Comparison of ENCODE assay signal across 1 cellular context in genomic region chr6:104940881-104941693, GRCh38.
A peak's percentile ranks its signal among the peaks of the same experiment; 100 is the strongest.
TF ChIP-seq lines count a peak whose summit lies in the region.

No MANE protein-coding gene starts in this region.

TF ChIP-seq in HEK293, 187 proteins besides CTCF, POLR2A, EP300 and RAD21 (continued from another document):
- TF ChIP-seq ZBTB26 (tag by site-specific recombination; optimal IDR thresholded peaks at IDR 0.05) = peak; percentile 69
- 0 out of 2 replicates have a peak, but pooled peaks have one; percentile 12 for TF ChIP-seq MEIS1 (CRISPR knock-in tag; IDR thresholded peaks at IDR 0.05; ENCODE audit: borderline replicate concordance)
- TF ChIP-seq ZNF692 (tag by site-specific recombination; IDR thresholded peaks at IDR 0.05) = 0 out of 2 replicates have a peak, but pooled peaks have one; percentile 42
- 0 out of 2 replicates have a peak, but pooled peaks have one; percentile 21 for TF ChIP-seq ZNF341 (tag by site-specific recombination; IDR thresholded peaks at IDR 0.05; ENCODE audit: low read depth)
- peak; percentile 91 for TF ChIP-seq PBX3 (CRISPR knock-in tag; IDR thresholded peaks at IDR 0.05)
- 0 out of 2 replicates have a peak, but pooled peaks have one; percentile 43 for TF ChIP-seq HIC1 (tag by site-specific recombination; IDR thresholded peaks at IDR 0.05)
- no peak for TF ChIP-seq ZNF155 (tag by site-specific recombination; IDR thresholded peaks at IDR 0.05)
- TF ChIP-seq ZBTB44 (tag by site-specific recombination; IDR thresholded peaks at IDR 0.05) = 0 out of 2 replicates have a peak, but pooled peaks have one; percentile 15
- peak; percentile 56; the same call in 1 of the 2 replicates for TF ChIP-seq ZNF600 (tag by site-specific recombination; IDR thresholded peaks at IDR 0.05)
- TF ChIP-seq SETDB1 (IDR thresholded peaks at IDR 0.05; ENCODE audit: insufficient read length, low read length) = peak; percentile 36
- 0 out of 2 replicates have a peak, but pooled peaks have one; percentile 8 for TF ChIP-seq ZBTB20 (tag by site-specific recombination; IDR thresholded peaks at IDR 0.05)
- no peak for TF ChIP-seq ZNF266 (tag by site-specific recombination; IDR thresholded peaks at IDR 0.05; ENCODE audit: low read depth)
- TF ChIP-seq EGR2 (tag by site-specific recombination; IDR thresholded peaks at IDR 0.05; ENCODE audit: low read depth) = peak; percentile 17; the same call in 1 of the 2 replicates
- TF ChIP-seq BCL11A (tag by site-specific recombination; IDR thresholded peaks at IDR 0.05; ENCODE audit: low read depth) = no peak
- peak; percentile 60 for TF ChIP-seq SP2 (tag by site-specific recombination; IDR thresholded peaks at IDR 0.05)
- TF ChIP-seq ZSCAN5A (tag by site-specific recombination; IDR thresholded peaks at IDR 0.05) = peak; percentile 56; the same call in 1 of the 2 replicates
- peak; percentile 64 for TF ChIP-seq ZNF518A (tag by site-specific recombination; conservative IDR thresholded peaks at IDR 0.05; ENCODE audit: low read depth)
- 0 out of 2 replicates have a peak, but pooled peaks have one; percentile 9 for TF ChIP-seq ZNF580 (tag by site-specific recombination; IDR thresholded peaks at IDR 0.05)
- peak; percentile 61; the same call in 1 of the 2 replicates for TF ChIP-seq GLIS2 (tag by site-specific recombination; IDR thresholded peaks at IDR 0.05)
- 0 out of 2 replicates have a peak, but pooled peaks have one; percentile 27 for TF ChIP-seq ZBTB17 (tag by site-specific recombination; IDR thresholded peaks at IDR 0.05)
- TF ChIP-seq ZNF2 (tag by site-specific recombination; IDR thresholded peaks at IDR 0.05) = peak; percentile 13; the same call in 1 of the 2 replicates
- no peak for TF ChIP-seq ZNF658 (tag by site-specific recombination; IDR thresholded peaks at IDR 0.05)
- peak; percentile 25; the same call in 1 of the 2 replicates for TF ChIP-seq ZXDB (tag by site-specific recombination; IDR thresholded peaks at IDR 0.05)
- TF ChIP-seq ZBTB11 (tag by site-specific recombination; conservative IDR thresholded peaks at IDR 0.05; ENCODE audit: low read depth) = peak; percentile 66
- no peak for TF ChIP-seq ZNF132 (tag by site-specific recombination; IDR thresholded peaks at IDR 0.05; ENCODE audit: borderline replicate concordance)
- peak; percentile 73; the same call in 1 of the 2 replicates for TF ChIP-seq ZNF76 (tag by site-specific recombination; IDR thresholded peaks at IDR 0.05; ENCODE audit: borderline replicate concordance, low read depth)
- 0 out of 2 replicates have a peak, but pooled peaks have one; percentile 18 for TF ChIP-seq ZNF610 (tag by site-specific recombination; IDR thresholded peaks at IDR 0.05; ENCODE audit: borderline replicate concordance)
- no peak for TF ChIP-seq ZNF510 (tag by site-specific recombination; IDR thresholded peaks at IDR 0.05; ENCODE audit: insufficient replicate concordance)
- peak; percentile 37; the same call in 1 of the 2 replicates for TF ChIP-seq ZNF449 (tag by site-specific recombination; IDR thresholded peaks at IDR 0.05)
- no peak for TF ChIP-seq TCF7L2 (IDR thresholded peaks at IDR 0.05; ENCODE audit: borderline replicate concordance, low read depth, low read length)
- no peak for TF ChIP-seq ZNF404 (tag by site-specific recombination; IDR thresholded peaks at IDR 0.05)
- peak; percentile 5; the same call in 1 of the 2 replicates for TF ChIP-seq ZEB2 (tag by site-specific recombination; IDR thresholded peaks at IDR 0.05)
- no peak for TF ChIP-seq RBAK (tag by site-specific recombination; IDR thresholded peaks at IDR 0.05)
- TF ChIP-seq ZNF660 (tag by site-specific recombination; IDR thresholded peaks at IDR 0.05) = 0 out of 2 replicates have a peak, but pooled peaks have one; percentile 44
- peak; percentile 33; the same call in 1 of the 2 replicates for TF ChIP-seq ZNF654 (tag by site-specific recombination; IDR thresholded peaks at IDR 0.05; ENCODE audit: low read depth)
- TF ChIP-seq GLI4 (tag by site-specific recombination; IDR thresholded peaks at IDR 0.05) = 0 out of 2 replicates have a peak, but pooled peaks have one; percentile 38
